ENCODE assay signal across 2 cellular contexts in genomic region chr2:177251165-177251542, GRCh38.
TF ChIP-seq lines count a peak whose summit lies in the region.

No MANE protein-coding gene starts in this region.

TF ChIP-seq in IMR-90, 13 proteins besides CTCF, POLR2A, EP300 and RAD21:
- TF ChIP-seq BHLHE40 (IDR thresholded peaks at IDR 0.05; ENCODE audit: low read depth, low read length) (no peak), FOS (IDR thresholded peaks at IDR 0.05; ENCODE audit: low read depth, low read length) (no peak), RCOR1 (IDR thresholded peaks at IDR 0.05; ENCODE audit: insufficient replicate concordance, low read length) (no peak), MXI1 (IDR thresholded peaks at IDR 0.05; ENCODE audit: borderline replicate concordance, low read depth, low read length) (no peak), SMC3 (IDR thresholded peaks at IDR 0.05; ENCODE audit: low read depth, low read length) (no peak), RFX5 (IDR thresholded peaks at IDR 0.05; ENCODE audit: low read depth, low read length) (no peak), CEBPB (IDR thresholded peaks at IDR 0.05; ENCODE audit: low read depth, low read length) (no peak), MAFK (IDR thresholded peaks at IDR 0.05; ENCODE audit: low read depth, low read length) (no peak), USF2 (IDR thresholded peaks at IDR 0.05; ENCODE audit: low read depth, low read length) (no peak), CHD1 (IDR thresholded peaks at IDR 0.05; ENCODE audit: low read depth, low read length) (no peak), NFE2L2 (IDR thresholded peaks at IDR 0.05; ENCODE audit: low read depth, low read length) (no peak), MAZ (IDR thresholded peaks at IDR 0.05; ENCODE audit: borderline replicate concordance, low read depth, low read length) (no peak)
- TF ChIP-seq, protein P1, sequence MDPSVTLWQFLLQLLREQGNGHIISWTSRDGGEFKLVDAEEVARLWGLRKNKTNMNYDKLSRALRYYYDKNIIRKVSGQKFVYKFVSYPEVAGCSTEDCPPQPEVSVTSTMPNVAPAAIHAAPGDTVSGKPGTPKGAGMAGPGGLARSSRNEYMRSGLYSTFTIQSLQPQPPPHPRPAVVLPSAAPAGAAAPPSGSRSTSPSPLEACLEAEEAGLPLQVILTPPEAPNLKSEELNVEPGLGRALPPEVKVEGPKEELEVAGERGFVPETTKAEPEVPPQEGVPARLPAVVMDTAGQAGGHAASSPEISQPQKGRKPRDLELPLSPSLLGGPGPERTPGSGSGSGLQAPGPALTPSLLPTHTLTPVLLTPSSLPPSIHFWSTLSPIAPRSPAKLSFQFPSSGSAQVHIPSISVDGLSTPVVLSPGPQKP (IDR thresholded peaks at IDR 0.05; ENCODE audit: borderline replicate concordance, low read depth, low read length): no peak

TF ChIP-seq in liver, 16 proteins besides CTCF, POLR2A, EP300 and RAD21:
- TF ChIP-seq FOXA2 (IDR thresholded peaks at IDR 0.05) (no peak), NR2F2 (IDR thresholded peaks at IDR 0.05) (no peak), RXRA (IDR thresholded peaks at IDR 0.05) (no peak), FOXA1 (IDR thresholded peaks at IDR 0.05) (no peak), JUND (IDR thresholded peaks at IDR 0.05) (no peak), TAF1 (conservative IDR thresholded peaks at IDR 0.05) (no peak), GABPA (IDR thresholded peaks at IDR 0.05 in 1 of 2, conservative IDR thresholded peaks at IDR 0.05 in 1 of 2) (no peak), YY1 (IDR thresholded peaks at IDR 0.05) (no peak), HNF4A (conservative IDR thresholded peaks at IDR 0.05) (no peak), HNF4G (IDR thresholded peaks at IDR 0.05) (no peak), ZBTB33 (IDR thresholded peaks at IDR 0.05) (no peak), SP1 (IDR thresholded peaks at IDR 0.05) (no peak), REST (IDR thresholded peaks at IDR 0.05) (no peak), EGR1 (IDR thresholded peaks at IDR 0.05; ENCODE audit: low read depth in 2 of 2) (no peak)
- TF ChIP-seq, protein P2, sequence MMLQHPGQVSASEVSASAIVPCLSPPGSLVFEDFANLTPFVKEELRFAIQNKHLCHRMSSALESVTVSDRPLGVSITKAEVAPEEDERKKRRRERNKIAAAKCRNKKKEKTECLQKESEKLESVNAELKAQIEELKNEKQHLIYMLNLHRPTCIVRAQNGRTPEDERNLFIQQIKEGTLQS (IDR thresholded peaks at IDR 0.05): no peak
- TF ChIP-seq, protein P3, sequence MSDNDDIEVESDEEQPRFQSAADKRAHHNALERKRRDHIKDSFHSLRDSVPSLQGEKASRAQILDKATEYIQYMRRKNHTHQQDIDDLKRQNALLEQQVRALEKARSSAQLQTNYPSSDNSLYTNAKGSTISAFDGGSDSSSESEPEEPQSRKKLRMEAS (IDR thresholded peaks at IDR 0.05): no peak
TF ChIP-seq in liver: peak in this region for 0.
